ENCODE assay signal across 17 cellular contexts in genomic region chr9:123999668-124000067, GRCh38. TPM values are rescaled to one million over a fixed set of nuclear protein-coding genes. Genes with fewer than 3 reads are reported as not detected.
A peak's percentile ranks its signal among the peaks of the same experiment; 100 is the strongest.
DNase-seq lines count a peak whose midpoint lies in the region; TF ChIP-seq lines count a peak whose summit lies in the region.
"Had no signal": no experiment of that assay in that cellular context is flagged by ENCODE, and none has a peak within 500 bp of the region (broad histone marks: within the 10 kb centered on the region; RNA-seq: fewer than 3 reads in every experiment).

No MANE protein-coding gene starts in this region.

- H3K4me3 ChIP-seq in Caco-2 (ENCODE audit: low read depth, low read length) (peak overlapping the region; percentile 30), adipocyte (ENCODE audit: low read length) (no peak overlapping the region), mesenchymal stem cell (ENCODE audit: insufficient read depth in 1 of 2, low read depth in 1 of 2, low read length in 2 of 2) (no peak overlapping the region), ovary (no peak overlapping the region)

- H3K27me3 ChIP-seq in Caco-2 (replicated peaks; ENCODE audit: control insufficient read depth, insufficient read depth, low read length), result peaks cover 11% of the 10 kb centered on the region
- H3K27me3 ChIP-seq in adipocyte (replicated peaks; ENCODE audit: control insufficient read depth, insufficient read depth, low read length), result peaks cover 88% of the 10 kb centered on the region
- peaks cover 87 to 90% of the 10 kb centered on the region in 2 experiments for H3K27me3 ChIP-seq in mesenchymal stem cell (ENCODE audit: control insufficient read depth in 1 of 2, insufficient read depth in 1 of 2, low read length in 2 of 2)
- H3K27me3 ChIP-seq in ovary, result peaks cover 14% of the 10 kb centered on the region

- no peak for DNase-seq in Caco-2
- DNase-seq in adipocyte (ENCODE audit: low read depth), result peak; percentile 36
- DNase-seq in mesenchymal stem cell, result no peak
- no peak for DNase-seq in NCI-H526 treated with DMSO at 0.1 percent for 48 hours (lab: John Stamatoyannopoulos, UW)
- DNase-seq in stimulated activated CD4-positive, alpha-beta T cell treated with anti-CD3 and anti-CD28 coated beads, Interleukin-4, amount 100 ng/mL, for 24 hours, result no peak
- no peak for DNase-seq in ovary
- DNase-seq: activated naive CD8-positive, alpha-beta T cell treated with anti-CD3 and anti-CD28 coated beads, Interleukin-2, amount 10 ng/mL, durations not matched to agents 7 days and 5 days; COR-L47; dermis blood vessel endothelial cell; islet precursor cell; NCI-H1436 treated with DMSO at 0.1 percent for 48 hours; NCI-H774; SHP77 treated with DMSO at 0.1 percent for 48 hours had no signal

- CTCF ChIA-PET in Caco-2 (lab: Charles Lee), result no interaction called here

- H3K4me1 ChIP-seq in Caco-2 (0 out of 2 replicates have a peak, but pooled peaks cover 6% of the 10 kb centered on the region), adipocyte (ENCODE audit: control insufficient read depth, insufficient read depth, low read length) (peaks cover 5% of the 10 kb centered on the region), mesenchymal stem cell (ENCODE audit: control insufficient read depth, insufficient read depth, low read depth, low read length) (peaks cover 20% of the 10 kb centered on the region), ovary (ENCODE audit: insufficient read depth) (peaks cover 2% of the 10 kb centered on the region)

- H3K9me3 ChIP-seq in Caco-2 (no peaks in the 10 kb centered on the region), adipocyte (ENCODE audit: control insufficient read depth, low read length) (no peaks in the 10 kb centered on the region), mesenchymal stem cell (ENCODE audit: control insufficient read depth, low read length) (no peaks in the 10 kb centered on the region), ovary (peaks cover 0 to under 1% of the 10 kb centered on the region in 2 donors)

- H3K36me3 Mint-ChIP-seq in Caco-2 (ENCODE audit: insufficient read depth, unreplicated experiment), result no peaks in the 10 kb centered on the region

- H3K4me2 ChIP-seq in mesenchymal stem cell (ENCODE audit: low read length, poor library complexity, severe bottlenecking), result peak overlapping the region; percentile 58

- no peak overlapping the region for H3K27ac Mint-ChIP-seq in Caco-2 (ENCODE audit: unreplicated experiment)

- H3K4me1 Mint-ChIP-seq in Caco-2 (ENCODE audit: low read depth, unreplicated experiment), result peaks cover 5% of the 10 kb centered on the region

- WGBS in mesenchymal stem cell, result under 1% methylated on average over 36 of the region's 63 CpGs
- 0 to 1% (median 0%) methylated on average over 1 to 59 of the region's 63 CpGs for WGBS in ovary, 3 donors

- peak overlapping the region; percentile 94 for H3K4me3 Mint-ChIP-seq in Caco-2 (ENCODE audit: unreplicated experiment)

- BruUV-seq in Caco-2 (replicated peaks; lab: Mats Ljungman, UMichigan), result no TSS peak

- H3K14ac ChIP-seq in mesenchymal stem cell (ENCODE audit: low read length in 2 of 2), result no peak overlapping the region

- H2BK15ac ChIP-seq in mesenchymal stem cell (ENCODE audit: low read depth, poor library complexity, severe bottlenecking), result no peak overlapping the region

- H3K9ac ChIP-seq in adipocyte (ENCODE audit: low read length), result no peak overlapping the region
- H3K9ac ChIP-seq in mesenchymal stem cell (ENCODE audit: low read length), result no peak overlapping the region

- peaks cover 63% of the 10 kb centered on the region for H3K27me3 Mint-ChIP-seq in Caco-2 (ENCODE audit: insufficient read depth, unreplicated experiment)

- H3K18ac ChIP-seq in mesenchymal stem cell (ENCODE audit: low read depth in 1 of 2, low read length in 2 of 2), result no peak overlapping the region

- no peak overlapping the region for H3K4ac ChIP-seq in mesenchymal stem cell (ENCODE audit: low read depth in 1 of 2, low read length in 2 of 2)

- H4K8ac ChIP-seq in mesenchymal stem cell (ENCODE audit: low read length), result no peak overlapping the region

- no peak overlapping the region for H4K91ac ChIP-seq in mesenchymal stem cell (ENCODE audit: low read length)

- H2AFZ ChIP-seq in mesenchymal stem cell (ENCODE audit: low read depth, low read length), result no peak overlapping the region

- no peaks in the 10 kb centered on the region for H3K9me3 Mint-ChIP-seq in Caco-2 (ENCODE audit: unreplicated experiment)
- H3K9me3 Mint-ChIP-seq: activated naive CD8-positive, alpha-beta T cell treated with anti-CD3 and anti-CD28 coated beads, Interleukin-2, amount 10 ng/mL, durations not matched to agents 7 days and 5 days had no signal

- TF ChIP-seq CTCF in Caco-2 (IDR thresholded peaks at IDR 0.05; ENCODE audit: insufficient read depth in 1 of 2, low read depth in 1 of 2, low read length in 1 of 2, severe bottlenecking in 1 of 2, unreplicated experiment in 1 of 2) (no peak), GM12874 (IDR thresholded peaks at IDR 0.05; ENCODE audit: insufficient read depth, low read depth, low read length) (0 out of 2 replicates have a peak, but pooled peaks have one; percentile 2), ovary (IDR thresholded peaks at IDR 0.05) (no peak)

- no peak for TF ChIP-seq POLR2A in ovary (IDR thresholded peaks at IDR 0.05)

- H2BK12ac ChIP-seq in mesenchymal stem cell (ENCODE audit: low read length in 2 of 2), result no peak overlapping the region

- H3K23ac ChIP-seq in mesenchymal stem cell (ENCODE audit: low read length in 2 of 2), result no peak overlapping the region

- H2BK5ac ChIP-seq in mesenchymal stem cell (ENCODE audit: low read depth, low read length, poor library complexity, severe bottlenecking), result no peak overlapping the region

- TF ChIP-seq EP300 in ovary (IDR thresholded peaks at IDR 0.05), result no peak

- H2BK120ac ChIP-seq in mesenchymal stem cell (ENCODE audit: low read depth, low read length), result no peak overlapping the region

- no peak overlapping the region for H2AK5ac ChIP-seq in mesenchymal stem cell (ENCODE audit: low read length, severe bottlenecking)

- H3K27ac ChIP-seq in mesenchymal stem cell (ENCODE audit: low read length, poor library complexity, severe bottlenecking) (no peak overlapping the region), ovary (no peak overlapping the region)

- H3K36me3 ChIP-seq in Caco-2 (ENCODE audit: control insufficient read depth, insufficient read depth, low read length) (no peaks in the 10 kb centered on the region), adipocyte (ENCODE audit: control insufficient read depth, insufficient read depth, low read length, severe bottlenecking) (no peaks in the 10 kb centered on the region), mesenchymal stem cell (ENCODE audit: control insufficient read depth in 1 of 2, insufficient read depth in 2 of 2, low read depth in 1 of 2, low read length in 2 of 2) (no peaks in the 10 kb centered on the region), ovary (no peaks in the 10 kb centered on the region)

- intact Hi-C loops in Caco-2 (cut with micrococcal nuclease; ENCODE audit: unreplicated experiment), result no loop called here
- intact Hi-C loops in ovary (cut with DNase I), result no loop called here

- no peaks in the 10 kb centered on the region for H3K79me1 ChIP-seq in mesenchymal stem cell (replicated peaks; ENCODE audit: low read length, poor library complexity, severe bottlenecking)

- POLR2A ChIA-PET in Caco-2 (lab: Charles Lee), result no interaction called here

RNA-seq across cellular contexts. Expression of gene LHX2, which starts 11.9 kb away (rescaled TPM):
- 2.6 and 4.0 TPM in 2 replicates for total RNA-seq in Caco-2 (2022)
- polyA plus RNA-seq in mesenchymal stem cell (2013, experiment 1 of 2), result not detected
- 0.05 TPM for polyA plus RNA-seq in mesenchymal stem cell (2013, experiment 2 of 2)
- total RNA-seq in ovary, result 10 to 100 TPM in 1 of 7 donors, under 1 TPM in 2, not detected in 4; 0.10 to 17.0 (median 0.87) TPM
- polyA plus RNA-seq in ovary, result under 1 TPM in 1 of 2 donors, not detected in 1; 0.11 TPM
- total RNA-seq: activated naive CD8-positive, alpha-beta T cell treated with anti-CD3 and anti-CD28 coated beads, Interleukin-2, amount 10 ng/mL, durations not matched to agents 7 days and 5 days; dermis blood vessel endothelial cell; HT1080; myocyte; subcutaneous adipose tissue had no signal
